12 cellular contexts compared by ENCODE assay signal in genomic region chr1:30912913-30913652, GRCh38. TPM values are rescaled to one million over a fixed set of nuclear protein-coding genes. Genes with fewer than 3 reads are reported as not detected.
DNase-seq lines count a peak whose midpoint lies in the region; ATAC-seq and TF ChIP-seq lines count a peak whose summit lies in the region.
"Had no signal": no experiment of that assay in that cellular context is flagged by ENCODE, and none has a peak within 500 bp of the region (broad histone marks: within the 10 kb centered on the region; RNA-seq: fewer than 3 reads in every experiment).

No MANE protein-coding gene starts in this region.

- H3K4me3 ChIP-seq in lower leg skin (ENCODE audit: low read depth, poor library complexity, severe bottlenecking) (no peak overlapping the region), upper lobe of right lung (no peak overlapping the region)

- H3K27ac ChIP-seq in upper lobe of right lung = no peak overlapping the region

- no peaks in the 10 kb centered on the region for H3K27me3 ChIP-seq in upper lobe of right lung

- TF ChIP-seq POLR2A in lower leg skin (IDR thresholded peaks at IDR 0.05) = no peak

- H3K4me1 Mint-ChIP-seq in activated naive CD8-positive, alpha-beta T cell treated with anti-CD3 and anti-CD28 coated beads for 36 hours = peaks cover 8% of the 10 kb centered on the region
- H3K4me1 Mint-ChIP-seq in activated naive CD8-positive, alpha-beta T cell treated with anti-CD3 and anti-CD28 coated beads, Interleukin-2, amount 50 U/mL, for 24 hours = peaks cover 15% of the 10 kb centered on the region
- H3K4me1 Mint-ChIP-seq in chondrocyte (ENCODE audit: low read depth) = peaks cover 10% of the 10 kb centered on the region

- WGBS in lower leg skin, 2 donors = 77 to 86% methylated on average over 7 to 10 of the region's 10 CpGs

- H3K9me3 Mint-ChIP-seq in activated naive CD8-positive, alpha-beta T cell treated with anti-CD3 and anti-CD28 coated beads for 36 hours = no peaks in the 10 kb centered on the region
- no peaks in the 10 kb centered on the region for H3K9me3 Mint-ChIP-seq in activated naive CD8-positive, alpha-beta T cell treated with anti-CD3 and anti-CD28 coated beads, Interleukin-2, amount 50 U/mL, for 24 hours
- H3K9me3 Mint-ChIP-seq in chondrocyte (ENCODE audit: low read depth) = no peaks in the 10 kb centered on the region
- H3K9me3 Mint-ChIP-seq: stimulated activated memory B cell treated with anti-CD40 and anti-IgM and Interleukin-4, amounts not matched to agents 10 μg/mL and 1 μg/mL and 100 μg/mL, for 72 hours had no signal

- H3K36me3 Mint-ChIP-seq in activated naive CD8-positive, alpha-beta T cell treated with anti-CD3 and anti-CD28 coated beads for 36 hours = no peaks in the 10 kb centered on the region
- no peaks in the 10 kb centered on the region for H3K36me3 Mint-ChIP-seq in activated naive CD8-positive, alpha-beta T cell treated with anti-CD3 and anti-CD28 coated beads, Interleukin-2, amount 50 U/mL, for 24 hours (ENCODE audit: low read depth)
- H3K36me3 Mint-ChIP-seq in chondrocyte (ENCODE audit: low read depth) = no peaks in the 10 kb centered on the region
- H3K36me3 Mint-ChIP-seq: stimulated activated memory B cell treated with anti-CD40 and anti-IgM and Interleukin-4, amounts not matched to agents 10 μg/mL and 1 μg/mL and 100 μg/mL, for 72 hours had no signal

- H3K27me3 Mint-ChIP-seq in activated naive CD8-positive, alpha-beta T cell treated with anti-CD3 and anti-CD28 coated beads for 36 hours = peaks cover 21% of the 10 kb centered on the region
- H3K27me3 Mint-ChIP-seq in activated naive CD8-positive, alpha-beta T cell treated with anti-CD3 and anti-CD28 coated beads, Interleukin-2, amount 50 U/mL, for 24 hours = peaks cover 20% of the 10 kb centered on the region
- no peaks in the 10 kb centered on the region for H3K27me3 Mint-ChIP-seq in chondrocyte (ENCODE audit: low read depth)

- no peaks in the 10 kb centered on the region for H3K9me3 ChIP-seq in upper lobe of right lung

- TF ChIP-seq CTCF in chondrocyte (IDR thresholded peaks at IDR 0.05) = no peak
- no peak for TF ChIP-seq CTCF in lower leg skin (IDR thresholded peaks at IDR 0.05)
- no peak for TF ChIP-seq CTCF in upper lobe of right lung (IDR thresholded peaks at IDR 0.05)

- no peaks in the 10 kb centered on the region for H3K36me3 ChIP-seq in upper lobe of right lung

- peak overlapping the region; percentile 42 for H3K27ac Mint-ChIP-seq in activated naive CD8-positive, alpha-beta T cell treated with anti-CD3 and anti-CD28 coated beads for 36 hours
- no peak overlapping the region for H3K27ac Mint-ChIP-seq in activated naive CD8-positive, alpha-beta T cell treated with anti-CD3 and anti-CD28 coated beads, Interleukin-2, amount 50 U/mL, for 24 hours
- H3K27ac Mint-ChIP-seq in chondrocyte (ENCODE audit: unreplicated experiment) = no peak overlapping the region
- H3K27ac Mint-ChIP-seq: stimulated activated memory B cell treated with anti-CD40 and anti-IgM and Interleukin-4, amounts not matched to agents 10 μg/mL and 1 μg/mL and 100 μg/mL, for 72 hours had no signal

- H3K4me3 Mint-ChIP-seq in activated naive CD8-positive, alpha-beta T cell treated with anti-CD3 and anti-CD28 coated beads for 36 hours = no peak overlapping the region
- no peak overlapping the region for H3K4me3 Mint-ChIP-seq in activated naive CD8-positive, alpha-beta T cell treated with anti-CD3 and anti-CD28 coated beads, Interleukin-2, amount 50 U/mL, for 24 hours
- H3K4me3 Mint-ChIP-seq in chondrocyte (ENCODE audit: unreplicated experiment) = no peak overlapping the region
- H3K4me3 Mint-ChIP-seq: stimulated activated memory B cell treated with anti-CD40 and anti-IgM and Interleukin-4, amounts not matched to agents 10 μg/mL and 1 μg/mL and 100 μg/mL, for 72 hours had no signal

- no peak for ATAC-seq in activated naive CD8-positive, alpha-beta T cell treated with anti-CD3 and anti-CD28 coated beads, Interleukin-2, amount 50 U/mL, for 24 hours
- ATAC-seq in upper lobe of right lung (peak; percentile 60), HG03135 (IDR thresholded peaks at IDR 0.05; ENCODE audit: unreplicated experiment) (no peak)

- intact Hi-C loops in lower leg skin (cut with DNase I; ENCODE audit: low total_unique reads) (loop anchor here (5.0 kb wide), 1 partner anchor 191 kb away; the partner anchor contains the start of gene MATN1), upper lobe of right lung (cut with DNase I) (loop anchor here (5.0 kb wide), 1 partner anchor 111 kb away; no protein-coding TSS in a partner anchor)

- no peak for DNase-seq in activated naive CD8-positive, alpha-beta T cell treated with anti-CD3 and anti-CD28 coated beads for 36 hours
- no peak for DNase-seq in activated naive CD8-positive, alpha-beta T cell treated with anti-CD3 and anti-CD28 coated beads, Interleukin-2, amount 50 U/mL, for 24 hours
- DNase-seq in chondrocyte (ENCODE audit: low spot score) (peak; percentile 59), lower leg skin (ENCODE audit: low spot score in 2 of 2) (peak; percentile 67 to 93), upper lobe of right lung (peak; percentile 81), midbrain (lab: John Stamatoyannopoulos, UW) (no peak), NCI-H2227 treated with DMSO at 0.1 percent for 48 hours (lab: John Stamatoyannopoulos, UW) (no peak)
- DNase-seq: dermis blood vessel endothelial cell, glutamatergic neuron, NCI-H2107 had no signal

- H3K4me1 ChIP-seq in upper lobe of right lung = peaks cover 13% of the 10 kb centered on the region

RNA-seq across cellular contexts. Expression of gene SDC3, which starts 4.5 kb away (rescaled TPM):
- under 1 TPM; 0.30 to 0.43 TPM for total RNA-seq in activated naive CD8-positive, alpha-beta T cell treated with anti-CD3 and anti-CD28 coated beads for 36 hours
- total RNA-seq in chondrocyte (46.8 to 69.3 TPM (median 47.3 TPM) in 3 replicates), lower leg skin (10 to 100 TPM in 3 of 4 donors, 1 to 10 TPM in 1; 4.3 to 23.5 (median 14.5) TPM), upper lobe of right lung (39.4 TPM)

Comparison
In these comparisons a context has a peak if more than half of its experiments do, and no peak if none do; other contexts are left out.
1. DNase-seq: peak in chondrocyte (single experiment), lower leg skin (2 of 2) and upper lobe of right lung (single experiment); none in activated naive CD8-positive, alpha-beta T cell treated with anti-CD3 and anti-CD28 coated beads for 36 hours (single experiment), activated naive CD8-positive, alpha-beta T cell treated with anti-CD3 and anti-CD28 coated beads, Interleukin-2, amount 50 U/mL, for 24 hours (single experiment), midbrain (single experiment) and NCI-H2227 treated with DMSO at 0.1 percent for 48 hours (single experiment).